9 cellular contexts compared by ENCODE assay signal in genomic region chr16:68284847-68285246, GRCh38. TPM values are rescaled to one million over a fixed set of nuclear protein-coding genes. Genes with fewer than 3 reads are reported as not detected.
DNase-seq lines count a peak whose midpoint lies in the region; ATAC-seq and TF ChIP-seq lines count a peak whose summit lies in the region.
"Had no signal": no experiment of that assay in that cellular context is flagged by ENCODE, and none has a peak within 500 bp of the region (broad histone marks: within the 10 kb centered on the region; RNA-seq: fewer than 3 reads in every experiment).

No MANE protein-coding gene starts in this region.

- no peaks in the 10 kb centered on the region for H3K9me3 Mint-ChIP-seq in activated naive CD8-positive, alpha-beta T cell (ENCODE audit: low read depth)

- H3K4me3 ChIP-seq in left ventricle myocardium inferior (peak overlapping the region; percentile 30), transverse colon (no peak overlapping the region)

- H3K27me3 ChIP-seq in left ventricle myocardium inferior (ENCODE audit: low read depth): no peaks in the 10 kb centered on the region
- H3K27me3 ChIP-seq in transverse colon: no peaks in the 10 kb centered on the region

- peak overlapping the region; percentile 87 for H3K27ac ChIP-seq in left ventricle myocardium inferior (replicated peaks)
- peak overlapping the region; percentile 18 to 73 (median 56) for H3K27ac ChIP-seq in transverse colon

- H3K9me3 ChIP-seq in left ventricle myocardium inferior (replicated peaks) (no peaks in the 10 kb centered on the region), transverse colon (no peaks in the 10 kb centered on the region)

- intact Hi-C loops in left ventricle myocardium inferior (cut with micrococcal nuclease) (no loop called here), left ventricle myocardium superior (cut with micrococcal nuclease) (no loop called here), transverse colon (cut with DNase I; ENCODE audit: low total_unique reads) (no loop called here)

- no peak for TF ChIP-seq EP300 in transverse colon (IDR thresholded peaks at IDR 0.05; ENCODE audit: low read depth)

- H3K36me3 ChIP-seq in left ventricle myocardium inferior: peaks cover 14% of the 10 kb centered on the region
- no peaks in the 10 kb centered on the region for H3K36me3 ChIP-seq in transverse colon

- H3K27me3 Mint-ChIP-seq in activated naive CD8-positive, alpha-beta T cell: no peaks in the 10 kb centered on the region

- in situ Hi-C loops in transverse colon (cut with MboI; ENCODE audit: low pct_ligation_motif_present in 1 of 4, low pct_unique_long_range_greater_than_20kb in 1 of 4, low sequenced_read_pairs in 3 of 4): no loop called here

- WGBS in transverse colon (ENCODE audit: low coverage in 1 of 2), 2 donors: 50 to 60% methylated on average over 1 to 5 of the region's 5 CpGs

- no peak for TF ChIP-seq POLR2A in transverse colon (IDR thresholded peaks at IDR 0.05)

- peaks cover 26% of the 10 kb centered on the region for H3K36me3 Mint-ChIP-seq in activated naive CD8-positive, alpha-beta T cell

- H3K4me1 Mint-ChIP-seq in activated naive CD8-positive, alpha-beta T cell (ENCODE audit: low read depth): peaks cover 93% of the 10 kb centered on the region

- H3K4me3 Mint-ChIP-seq in activated naive CD8-positive, alpha-beta T cell: peak overlapping the region; percentile 81

- H3K27ac Mint-ChIP-seq in activated naive CD8-positive, alpha-beta T cell: peak overlapping the region; percentile 92

- ATAC-seq in left ventricle myocardium superior (no peak), HG03280 (IDR thresholded peaks at IDR 0.05; ENCODE audit: unreplicated experiment) (peak; percentile 56), GM19467 (IDR thresholded peaks at IDR 0.05; ENCODE audit: unreplicated experiment) (no peak), GM21360 (IDR thresholded peaks at IDR 0.05; ENCODE audit: unreplicated experiment) (no peak)

- H3K4me1 ChIP-seq in left ventricle myocardium inferior (peaks cover 100% of the 10 kb centered on the region), transverse colon (peaks cover 7 to 73% (median 12%) of the 10 kb centered on the region in 4 donors)

- DNase-seq in left ventricle myocardium inferior (no peak), left ventricle myocardium superior (no peak), transverse colon (peak; percentile 35), putamen (ENCODE audit: low spot score) (no peak)

- no peak for TF ChIP-seq CTCF in left ventricle myocardium inferior (IDR thresholded peaks at IDR 0.05; ENCODE audit: borderline replicate concordance)
- TF ChIP-seq CTCF in transverse colon (IDR thresholded peaks at IDR 0.05): no peak

RNA-seq across cellular contexts. Expression of gene SLC7A6, which starts 20.5 kb away (rescaled TPM):
- total RNA-seq in left ventricle myocardium inferior (44.2 TPM), left ventricle myocardium superior (38.2 TPM), transverse colon (100 to 1,000 TPM in 1 of 4 donors, 10 to 100 TPM in 3; 20.6 to 145 (median 31.4) TPM)

RNA-seq across cellular contexts. Expression of gene SLC7A6OS, which starts 25.9 kb away (rescaled TPM):
- total RNA-seq in left ventricle myocardium inferior (13.6 TPM), left ventricle myocardium superior (14.2 TPM), transverse colon (10 to 100 TPM in 3 of 4 donors, 1 to 10 TPM in 1; 7.8 to 49.0 (median 15.3) TPM)

RNA-seq across cellular contexts. Expression of gene PRMT7, which starts 26.0 kb away (rescaled TPM):
- total RNA-seq in left ventricle myocardium inferior (25.6 TPM), left ventricle myocardium superior (30.9 TPM), transverse colon (100 to 1,000 TPM in 1 of 4 donors, 10 to 100 TPM in 3; 20.6 to 115 (median 38.5) TPM)

RNA-seq across cellular contexts. Expression of gene PLA2G15, which starts 39.7 kb away (rescaled TPM):
- total RNA-seq in left ventricle myocardium inferior (35.5 TPM), left ventricle myocardium superior (33.8 TPM), transverse colon (10 to 100 TPM in 3 of 4 donors, 1 to 10 TPM in 1; 9.6 to 18.2 (median 15.0) TPM)

RNA-seq across cellular contexts. Expression of gene ESRP2, which starts 48.9 kb away (rescaled TPM):
- total RNA-seq in left ventricle myocardium inferior (0.14 TPM), left ventricle myocardium superior (0.87 TPM), transverse colon (10 to 100 TPM; 61.3 to 87.5 (median 77.2) TPM)
- total RNA-seq: T-helper 2 cell treated with Interferon-gamma antibody and Interleukin-4, amounts not matched to agents 100 ng/mL and 5 ng/mL, for 36 hours had no signal
